22 cellular contexts compared by ENCODE assay signal in the genomic region with DNA sequence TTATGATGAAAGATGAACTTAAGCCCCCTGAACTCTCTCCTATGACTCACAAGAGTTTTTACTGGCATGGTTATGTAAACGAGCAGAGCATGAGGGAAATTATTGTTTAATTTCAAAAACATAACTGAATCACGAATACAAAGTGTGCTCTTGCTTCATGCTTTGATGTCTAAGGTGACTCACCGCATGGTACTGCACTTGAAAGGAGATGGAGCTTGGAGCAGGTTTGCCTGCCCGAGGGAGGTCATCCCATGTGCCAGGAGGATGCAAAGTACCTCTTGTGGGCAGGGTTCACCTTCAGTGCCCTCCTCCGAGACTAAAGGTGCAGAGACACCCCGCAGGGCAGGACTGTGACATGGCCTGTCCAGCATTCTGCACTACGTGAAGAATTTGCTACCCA. TPM values are rescaled to one million over a fixed set of nuclear protein-coding genes. Genes with fewer than 3 reads are reported as not detected.
DNase-seq lines count a peak whose midpoint lies in the region; ATAC-seq and TF ChIP-seq lines count a peak whose summit lies in the region.
"Had no signal": no experiment of that assay in that cellular context is flagged by ENCODE, and none has a peak within 500 bp of the region (broad histone marks: within the 10 kb centered on the region; RNA-seq: fewer than 3 reads in every experiment).

No MANE protein-coding gene starts in this region.

- H3K79me2 ChIP-seq in fibroblast of lung (ENCODE audit: control insufficient read depth, insufficient read depth, low read length) = no peaks in the 10 kb centered on the region

- H3K4me3 ChIP-seq in fibroblast of lung (replicated peaks in 1 of 4; ENCODE audit: control extremely low read depth in 1 of 4, insufficient read depth in 1 of 4, low read depth in 3 of 4, low read length in 4 of 4) = no peak overlapping the region
- H3K4me3 ChIP-seq in sigmoid colon = no peak overlapping the region
- H3K4me3 ChIP-seq in colonic mucosa = no peak overlapping the region
- H3K4me3 ChIP-seq: ascending aorta, HAP-1, SJCRH30, thyroid gland had no signal

- H3K27me3 ChIP-seq in fibroblast of lung (ENCODE audit: control insufficient read depth, insufficient read depth, low read length) = no peaks in the 10 kb centered on the region
- H3K27me3 ChIP-seq in sigmoid colon = peaks cover 0 to 15% (median 0%) of the 10 kb centered on the region in 3 donors
- no peaks in the 10 kb centered on the region for H3K27me3 ChIP-seq in colonic mucosa
- H3K27me3 ChIP-seq: ascending aorta, thyroid gland had no signal

- H3K27ac ChIP-seq in RWPE1 (no peak overlapping the region), fibroblast of lung (ENCODE audit: insufficient read depth, low read length) (no peak overlapping the region), sigmoid colon (no peak overlapping the region), colonic mucosa (no peak overlapping the region)
- H3K27ac ChIP-seq: ascending aorta, SJCRH30, thyroid gland had no signal

- H3K9ac ChIP-seq in fibroblast of lung (ENCODE audit: insufficient read depth, low read length) (no peak overlapping the region), colonic mucosa (ENCODE audit: low read depth in 2 of 2, low read length in 2 of 2) (no peak overlapping the region)

- peak; percentile 29 for DNase-seq in SIG-M5 treated with dmso at 0.1 percent for 504 hours (lab: John Stamatoyannopoulos, UW; ENCODE audit: unreplicated experiment)
- DNase-seq in SIG-M5 (lab: John Stamatoyannopoulos, UW) = no peak
- peak; percentile 69 for DNase-seq in RWPE1 (ENCODE audit: low spot score)
- peak; percentile 4 to 25 for DNase-seq in fibroblast of lung (ENCODE audit: low read depth in 2 of 2)
- DNase-seq in sigmoid colon = peak; percentile 57
- no peak for DNase-seq in colonic mucosa
- no peak for DNase-seq in inferior parietal cortex (ENCODE audit: extremely low spot score)
- DNase-seq: activated gamma-delta T cell, C1 segment of cervical spinal cord, glutamatergic neuron, immature natural killer cell, NCI-H146, NCI-H446 treated with DMSO at 0.1 percent for 48 hours, SJCRH30, thyroid gland had no signal

- no peak for TF ChIP-seq POLR2A in sigmoid colon (IDR thresholded peaks at IDR 0.05)

- WGBS in sigmoid colon, 2 donors = 53 to 71% methylated on average over 7 of the region's 7 CpGs

- H3K9me3 ChIP-seq in fibroblast of lung (ENCODE audit: control insufficient read depth, insufficient read depth, low read depth, low read length) (no peaks in the 10 kb centered on the region), sigmoid colon (no peaks in the 10 kb centered on the region), colonic mucosa (no peaks in the 10 kb centered on the region)
- H3K9me3 ChIP-seq: ascending aorta, HAP-1, SJCRH30, thyroid gland had no signal

- POLR2A ChIA-PET in RWPE1 (lab: Yijun Ruan, JAX; ENCODE audit: low non-redundant PET) = no interaction called here

- H3K4me1 ChIP-seq in fibroblast of lung (ENCODE audit: control insufficient read depth, extremely low read depth, insufficient read depth, low read length) (no peaks in the 10 kb centered on the region), sigmoid colon (no peaks in the 10 kb centered on the region), colonic mucosa (no peaks in the 10 kb centered on the region)
- H3K4me1 ChIP-seq: ascending aorta, HAP-1, SJCRH30, thyroid gland had no signal

- H3K36me3 ChIP-seq in fibroblast of lung (ENCODE audit: control insufficient read depth, insufficient read depth, low read length) = no peaks in the 10 kb centered on the region
- H3K36me3 ChIP-seq in sigmoid colon = no peaks in the 10 kb centered on the region
- no peaks in the 10 kb centered on the region for H3K36me3 ChIP-seq in colonic mucosa
- H3K36me3 ChIP-seq: ascending aorta, HAP-1, SJCRH30, thyroid gland had no signal

- no peak for ATAC-seq in HG02571 (IDR thresholded peaks at IDR 0.05; ENCODE audit: unreplicated experiment)
- ATAC-seq: stimulated activated memory B cell treated with anti-CD40 and anti-IgM and Interleukin-4, amounts not matched to agents 10 μg/mL and 1 μg/mL and 100 μg/mL, for 72 hours had no signal

- H3K4me2 ChIP-seq in fibroblast of lung (ENCODE audit: extremely low read depth, insufficient read depth, low read length) = no peak overlapping the region

- TF ChIP-seq EP300 in sigmoid colon (IDR thresholded peaks at IDR 0.05) = no peak

- no peaks in the 10 kb centered on the region for H4K20me1 ChIP-seq in fibroblast of lung (ENCODE audit: control insufficient read depth, extremely low read depth, insufficient read depth, low read length)

- CTCF ChIA-PET in RWPE1 (lab: Yijun Ruan, JAX) = no interaction called here

- intact Hi-C loops in sigmoid colon (cut with DNase I) (no loop called here), colonic mucosa (cut with DNase I) (no loop called here)

- no peak overlapping the region for H2AFZ ChIP-seq in fibroblast of lung (ENCODE audit: low read length)

- TF ChIP-seq CTCF in RWPE1 (conservative IDR thresholded peaks at IDR 0.05; ENCODE audit: low read depth) = no peak
- no peak for TF ChIP-seq CTCF in fibroblast of lung (conservative IDR thresholded peaks at IDR 0.05 in 1 of 2, IDR thresholded peaks at IDR 0.05 in 1 of 2; ENCODE audit: low read depth in 1 of 2, low read length in 2 of 2)
- TF ChIP-seq CTCF in sigmoid colon (IDR thresholded peaks at IDR 0.05) = no peak
- TF ChIP-seq CTCF in colonic mucosa (IDR thresholded peaks at IDR 0.05) = no peak

RNA-seq across cellular contexts. Expression of gene PCK1, which starts 13.7 kb away (rescaled TPM):
- total RNA-seq in fibroblast of lung = under 0.01 TPM in 1 of 2 replicates, not detected in the other
- polyA plus RNA-seq in fibroblast of lung = not detected in 2 replicates
- polyA plus RNA-seq in fibroblast of lung (2012) = not detected in 2 replicates
- not detected in 2 replicates for polyA minus RNA-seq in fibroblast of lung (ENCODE audit: low replicate concordance)
- total RNA-seq in sigmoid colon = 1 to 10 TPM in 1 of 4 donors, under 1 TPM in 3; 0.33 to 7.5 (median 0.48) TPM
- polyA plus RNA-seq in sigmoid colon = 100 to 1,000 TPM in 1 of 3 donors, 10 to 100 TPM in 2; 40.4 to 334 (median 85.9) TPM
- 100 to 1,000 TPM; 272 TPM for total RNA-seq in colonic mucosa
- total RNA-seq: A172; neural crest cell; SJCRH30; T-helper 2 cell treated with Interferon-gamma antibody and Interleukin-4, amounts not matched to agents 100 ng/mL and 5 ng/mL, for 36 hours had no signal
- polyA plus RNA-seq: immature natural killer cell had no signal

RNA-seq across cellular contexts. Expression of gene CTCFL, which starts 22.3 kb away (rescaled TPM):
- total RNA-seq in fibroblast of lung = not detected in 2 replicates
- not detected in 2 replicates for polyA plus RNA-seq in fibroblast of lung
- polyA plus RNA-seq in fibroblast of lung (2012) = not detected in 2 replicates
- polyA minus RNA-seq in fibroblast of lung (ENCODE audit: low replicate concordance) = not detected in 2 replicates
- total RNA-seq in sigmoid colon = under 1 TPM in 1 of 4 donors, not detected in 3; 0.36 TPM
- polyA plus RNA-seq in sigmoid colon = not detected
- total RNA-seq in colonic mucosa = under 1 TPM in 1 of 2 donors, not detected in 1; 0.47 TPM
- total RNA-seq: A172; ascending aorta; T-helper 2 cell treated with Interferon-gamma antibody and Interleukin-4, amounts not matched to agents 100 ng/mL and 5 ng/mL, for 36 hours had no signal
- polyA plus RNA-seq: immature natural killer cell had no signal

Comparison
In these comparisons a context has a peak if more than half of its experiments do, and no peak if none do; other contexts are left out.
1. DNase-seq: peak in SIG-M5 treated with dmso at 0.1 percent for 504 hours (single experiment), RWPE1 (single experiment), fibroblast of lung (2 of 2) and sigmoid colon (single experiment); none in SIG-M5 (single experiment), colonic mucosa (single experiment) and inferior parietal cortex (single experiment).
2. RNA of gene PCK1, which starts 13.7 kb away (total RNA-seq): 272 TPM in colonic mucosa; 0.33 to 7.5 TPM in sigmoid colon and under 0.01 TPM in fibroblast of lung; every median in the first group is over 10 times any median in the second.